1 cellular context compared by ENCODE assay signal in genomic region chr11:88043149-88043548, GRCh38.
TF ChIP-seq lines count a peak whose summit lies in the region.

No MANE protein-coding gene starts in this region.

TF ChIP-seq in K562, 482 proteins besides CTCF, POLR2A, EP300 and RAD21 (continued from another document):
- TF ChIP-seq NKRF (IDR thresholded peaks at IDR 0.05; ENCODE audit: borderline replicate concordance) (no peak), RBM17 (IDR thresholded peaks at IDR 0.05; ENCODE audit: borderline replicate concordance, low read depth, low read length) (no peak), ZNF316 (IDR thresholded peaks at IDR 0.05) (peak; percentile 54; the same call in 1 of the 2 replicates), KLF13 (tag; IDR thresholded peaks at IDR 0.05; ENCODE audit: borderline replicate concordance, low read depth) (no peak), MAFG (tag; conservative IDR thresholded peaks at IDR 0.05) (0 out of 2 replicates have a peak, but pooled peaks have one; percentile 24)
